ENCODE assay signal across 8 cellular contexts in genomic region chr4:21512351-21512750, GRCh38.
DNase-seq lines count a peak whose midpoint lies in the region; ATAC-seq, FAIRE-seq and TF ChIP-seq lines count a peak whose summit lies in the region.

No MANE protein-coding gene starts in this region.

- H3K4me1 ChIP-seq in smooth muscle cell (ENCODE audit: low read depth), result no peaks in the 10 kb centered on the region
- no peaks in the 10 kb centered on the region for H3K4me1 ChIP-seq in sigmoid colon

- TF ChIP-seq CTCF in 22Rv1 (IDR thresholded peaks at IDR 0.05) (peak; percentile 62), HFFc6 (IDR thresholded peaks at IDR 0.05) (peak; percentile 72), smooth muscle cell (IDR thresholded peaks at IDR 0.05; ENCODE audit: borderline replicate concordance, insufficient read depth, poor library complexity, severe bottlenecking) (peak; percentile 65), sigmoid colon (IDR thresholded peaks at IDR 0.05) (peak in 2 of 4 experiments; percentile 38 to 45)

- no peaks in the 10 kb centered on the region for H3K36me3 Mint-ChIP-seq in HFFc6 (ENCODE audit: low read depth)

- H3K4me2 ChIP-seq in smooth muscle cell, result no peak overlapping the region

- H3K27ac Mint-ChIP-seq in HFFc6, result no peak overlapping the region

- no peak for ATAC-seq in HG02623 (IDR thresholded peaks at IDR 0.05; ENCODE audit: unreplicated experiment)
- no peak for ATAC-seq in HG02759 (IDR thresholded peaks at IDR 0.05; ENCODE audit: unreplicated experiment)

- TF ChIP-seq EP300 in sigmoid colon (IDR thresholded peaks at IDR 0.05), result no peak

- peak; percentile 30 for DNase-seq in HFFc6
- peak; percentile 39 for DNase-seq in RCC 7860 (ENCODE audit: low spot score)
- DNase-seq in fibroblast of peridontal ligament (ENCODE audit: extremely low read depth), result peak; percentile 3
- DNase-seq in smooth muscle cell (lab: John Stamatoyannopoulos, UW; ENCODE audit: unreplicated experiment), result no peak
- DNase-seq in sigmoid colon, result no peak

- no peak overlapping the region for H3K4me3 Mint-ChIP-seq in HFFc6

- H3K27me3 Mint-ChIP-seq in HFFc6 (ENCODE audit: insufficient read depth), result peaks cover 3% of the 10 kb centered on the region; the same call in 1 of the 2 replicates

- H3K9me3 ChIP-seq in smooth muscle cell (replicated peaks; ENCODE audit: low read depth), result no peaks in the 10 kb centered on the region
- no peaks in the 10 kb centered on the region for H3K9me3 ChIP-seq in sigmoid colon

- WGBS in smooth muscle cell (ENCODE audit: low lambda C conversion rate), result 84% methylated on average over 1 of the region's 1 CpG
- WGBS in sigmoid colon, 2 donors, result 85 to 94% methylated on average over 1 of the region's 1 CpG

- H3K27ac ChIP-seq in 22Rv1 (no peak overlapping the region), smooth muscle cell (ENCODE audit: low read depth) (no peak overlapping the region), sigmoid colon (no peak overlapping the region)

- no peaks in the 10 kb centered on the region for H3K27me3 ChIP-seq in smooth muscle cell (ENCODE audit: low read depth)
- no peaks in the 10 kb centered on the region for H3K27me3 ChIP-seq in sigmoid colon

- no peaks in the 10 kb centered on the region for H3K79me2 ChIP-seq in smooth muscle cell (ENCODE audit: low read depth)

- H3K4me1 Mint-ChIP-seq in HFFc6 (ENCODE audit: low read depth), result no peaks in the 10 kb centered on the region

- no peaks in the 10 kb centered on the region for H3K9me3 Mint-ChIP-seq in HFFc6

- H3K4me3 ChIP-seq in smooth muscle cell (no peak overlapping the region), sigmoid colon (no peak overlapping the region)

- H3F3A ChIP-seq in smooth muscle cell (ENCODE audit: low read depth), result no peaks in the 10 kb centered on the region

- H3K36me3 ChIP-seq in smooth muscle cell (ENCODE audit: low read depth) (no peaks in the 10 kb centered on the region), sigmoid colon (no peaks in the 10 kb centered on the region)

- intact Hi-C loops in sigmoid colon (cut with DNase I), result loop anchor here (1.0 kb wide), 1 partner anchor 256 kb away; no protein-coding TSS in a partner anchor

- no peak for TF ChIP-seq POLR2A in sigmoid colon (IDR thresholded peaks at IDR 0.05)

- no peak overlapping the region for H3K9ac ChIP-seq in smooth muscle cell (ENCODE audit: low read depth)

- no peak overlapping the region for H2AFZ ChIP-seq in smooth muscle cell (ENCODE audit: low read depth)

- H4K20me1 ChIP-seq in smooth muscle cell (ENCODE audit: low read depth), result no peaks in the 10 kb centered on the region

- FAIRE-seq in RCC 7860 (lab: Jason Lieb, UNC), result peak; percentile 77

Comparison
In these comparisons a context has a peak if more than half of its experiments do, and no peak if none do; other contexts are left out.
1. DNase-seq: peak in HFFc6 (single experiment), RCC 7860 (single experiment) and fibroblast of peridontal ligament (single experiment); none in smooth muscle cell (single experiment) and sigmoid colon (single experiment).